15 cellular contexts compared by ENCODE assay signal in the genomic region with DNA sequence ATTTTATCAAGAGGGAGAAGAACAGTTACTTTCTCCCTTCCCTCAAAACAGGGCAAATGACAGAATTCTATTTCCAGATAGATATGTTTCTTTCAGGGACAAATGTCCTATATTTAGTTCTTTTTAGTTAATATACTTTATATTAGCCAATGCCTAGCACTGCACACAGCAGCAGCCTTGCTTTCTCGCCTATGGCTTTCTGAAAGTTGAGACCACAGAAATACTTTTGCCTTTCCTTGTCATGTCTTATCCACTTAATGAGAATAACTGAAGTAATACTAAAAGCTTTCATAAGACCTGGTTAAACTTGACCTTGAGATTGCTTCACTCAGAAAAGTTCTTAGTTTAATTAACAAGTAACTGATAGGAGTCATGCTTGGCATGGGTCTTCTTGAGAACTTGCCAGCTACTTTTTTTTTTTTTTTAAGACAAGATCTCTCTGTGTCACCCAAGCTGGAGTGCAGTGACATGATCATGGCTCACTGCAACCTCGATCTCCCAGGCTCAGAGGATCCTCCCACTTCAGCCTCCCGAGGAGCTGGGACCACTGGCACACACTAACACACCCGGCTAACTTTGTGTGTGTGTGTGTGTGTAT.
DNase-seq lines count a peak whose midpoint lies in the region; ATAC-seq and TF ChIP-seq lines count a peak whose summit lies in the region.
"Had no signal": no experiment of that assay in that cellular context is flagged by ENCODE, and none has a peak within 500 bp of the region (broad histone marks: within the 10 kb centered on the region; RNA-seq: fewer than 3 reads in every experiment).

No MANE protein-coding gene starts in this region.

- TF ChIP-seq CTCF in fibroblast of mammary gland (conservative IDR thresholded peaks at IDR 0.05; ENCODE audit: control insufficient read depth, insufficient read depth, low read depth, low read length): no peak

- ATAC-seq in GM19467 (IDR thresholded peaks at IDR 0.05; ENCODE audit: unreplicated experiment) (no peak), GM21381 (IDR thresholded peaks at IDR 0.05; ENCODE audit: unreplicated experiment) (no peak)
- ATAC-seq: left lobe of liver had no signal

- DNase-seq in AG08395 (ENCODE audit: low spot score) (peak; percentile 15), GM04504 (ENCODE audit: low read depth) (peak; percentile 33), RKO (ENCODE audit: low spot score) (peak; percentile 35), fibroblast of mammary gland (ENCODE audit: low read depth) (peak; percentile 72), DMS114 treated with DMSO at 0.1 percent for 48 hours (lab: John Stamatoyannopoulos, UW; ENCODE audit: unreplicated experiment) (no peak)
- DNase-seq in activated CD4-positive, alpha-beta T cell treated with anti-CD3 and anti-CD28 coated beads, Interleukin-2, amount 50 U/mL, for 1 hour: no peak
- DNase-seq: activated CD4-positive, alpha-beta T cell treated with anti-CD3 and anti-CD28 coated beads, Interleukin-2, amount 10 ng/mL, durations not matched to agents 24 days and 14 days; effector memory CD8-positive, alpha-beta T cell; H9; NCI-H2227 treated with DMSO at 0.1 percent for 48 hours; stimulated activated CD4-positive, alpha-beta T cell treated with anti-CD3 and anti-CD28 coated beads, Interleukin-4, amount 100 ng/mL, for 1 hour had no signal

- H3K4me3 ChIP-seq in fibroblast of mammary gland (ENCODE audit: control insufficient read depth, low read depth, low read length): no peak overlapping the region
- H3K4me3 ChIP-seq: BLaER1 had no signal

Comparison
In these comparisons a context has a peak if more than half of its experiments do, and no peak if none do; other contexts are left out.
1. DNase-seq: peak in AG08395 (single experiment), GM04504 (single experiment), RKO (single experiment) and fibroblast of mammary gland (single experiment); none in activated CD4-positive, alpha-beta T cell treated with anti-CD3 and anti-CD28 coated beads, Interleukin-2, amount 50 U/mL, for 1 hour (single experiment) and DMS114 treated with DMSO at 0.1 percent for 48 hours (single experiment).